8 cellular contexts compared by ENCODE assay signal in genomic region chr7:100706672-100707311, GRCh38. TPM values are rescaled to one million over a fixed set of nuclear protein-coding genes. Genes with fewer than 3 reads are reported as not detected.
DNase-seq lines count a peak whose midpoint lies in the region; ATAC-seq and TF ChIP-seq lines count a peak whose summit lies in the region.

No MANE protein-coding gene starts in this region.

- TF ChIP-seq CTCF in Calu3 (IDR thresholded peaks at IDR 0.05; ENCODE audit: unreplicated experiment) (no peak), PC-3 (conservative IDR thresholded peaks at IDR 0.05; ENCODE audit: low read depth, low read length) (no peak), osteocyte (IDR thresholded peaks at IDR 0.05) (no peak)

- DNase-seq in Calu3 (no peak), PC-3 (no peak), osteocyte (ENCODE audit: extremely low spot score, unreplicated experiment) (no peak), DMS114 treated with DMSO at 0.1 percent for 48 hours (lab: John Stamatoyannopoulos, UW; ENCODE audit: unreplicated experiment) (no peak), A172 (ENCODE audit: low spot score) (no peak)
- no peak for DNase-seq in activated CD4-positive, CD25-positive, alpha-beta regulatory T cell (lab: John Stamatoyannopoulos, UW)

- H3K9me3 Mint-ChIP-seq in Calu3 (ENCODE audit: low read depth, unreplicated experiment) (no peaks in the 10 kb centered on the region), osteocyte (ENCODE audit: unreplicated experiment) (no peaks in the 10 kb centered on the region)

- H4K20me1 ChIP-seq in PC-3 (ENCODE audit: low read length), result peaks cover 6% of the 10 kb centered on the region

- 18 to 24% methylated on average over 34 of the region's 34 CpGs for WGBS in esophagus, 2 donors

- H3K9me3 ChIP-seq in PC-3 (ENCODE audit: low read length) (no peaks in the 10 kb centered on the region), esophagus (ENCODE audit: control insufficient read depth in 2 of 2, insufficient read depth in 1 of 2, low read depth in 1 of 2, low read length in 1 of 2) (no peaks in the 10 kb centered on the region)

- H3K36me3 ChIP-seq in PC-3 (ENCODE audit: low read depth, low read length) (no peaks in the 10 kb centered on the region), esophagus (ENCODE audit: control insufficient read depth in 2 of 2, insufficient read depth in 2 of 2, low read length in 1 of 2) (peaks cover 2 to 4% of the 10 kb centered on the region in 2 donors)

- H3K4me1 ChIP-seq in PC-3 (ENCODE audit: insufficient read depth, low read length) (peaks cover 9% of the 10 kb centered on the region), esophagus (ENCODE audit: control insufficient read depth in 2 of 2, insufficient read depth in 2 of 2, low read length in 1 of 2) (peaks cover 4 to 12% of the 10 kb centered on the region in 2 donors)

- POLR2A ChIA-PET in PC-3 (lab: Charles Lee; ENCODE audit: unreplicated experiment), result interaction anchor here (0.6 kb wide), 1 partner anchor 686 kb away, joined by 4 read pairs; no protein-coding TSS in a partner anchor

- H3K4me1 Mint-ChIP-seq in Calu3 (ENCODE audit: low read depth, unreplicated experiment) (no peaks in the 10 kb centered on the region), osteocyte (ENCODE audit: unreplicated experiment) (peaks cover 16% of the 10 kb centered on the region)

- no peaks in the 10 kb centered on the region for H3F3A ChIP-seq in PC-3 (ENCODE audit: low read length, unreplicated experiment)

- H3K9me2 ChIP-seq in PC-3 (replicated peaks; ENCODE audit: low read length), result no peaks in the 10 kb centered on the region

- H3K4me3 ChIP-seq in PC-3 (ENCODE audit: low read length) (peak overlapping the region; percentile 96), esophagus (ENCODE audit: low read depth in 1 of 2, low read length in 2 of 2) (peak overlapping the region; percentile 55 to 92)

- H3K27ac ChIP-seq in PC-3 (ENCODE audit: low read length), result no peak overlapping the region
- peak overlapping the region in 1 of 2 donors; percentile 80 for H3K27ac ChIP-seq in esophagus (ENCODE audit: low read depth in 2 of 2, low read length in 1 of 2)

- no peak overlapping the region; the same call in 1 of the 2 replicates for H2AFZ ChIP-seq in PC-3 (ENCODE audit: low read length)

- peak overlapping the region; percentile 80 for H3K27ac Mint-ChIP-seq in Calu3 (ENCODE audit: unreplicated experiment)
- peak overlapping the region; percentile 83 for H3K27ac Mint-ChIP-seq in osteocyte (ENCODE audit: unreplicated experiment)

- peaks cover 27% of the 10 kb centered on the region for H3K79me2 ChIP-seq in PC-3 (ENCODE audit: low read length)

- peak overlapping the region; percentile 99 for H3K9ac ChIP-seq in PC-3 (ENCODE audit: low read length)

- H3K4me2 ChIP-seq in PC-3 (ENCODE audit: low read length), result peak overlapping the region; percentile 96

- ATAC-seq in PC-3 (no peak), GM21737 (IDR thresholded peaks at IDR 0.05; ENCODE audit: unreplicated experiment) (no peak)

- CTCF ChIA-PET in Calu3 (lab: Charles Lee) (interaction anchor here (1.0 kb wide), 1 partner anchor 10 kb away, joined by 3 read pairs; no protein-coding TSS in a partner anchor), PC-3 (lab: Charles Lee) (interaction anchor here (0.6 kb wide), 1 partner anchor 16 kb away, joined by 8 read pairs; no protein-coding TSS in a partner anchor)

- H3K4me3 Mint-ChIP-seq in Calu3 (ENCODE audit: low read depth, unreplicated experiment) (peak overlapping the region; percentile 95), osteocyte (ENCODE audit: unreplicated experiment) (peak overlapping the region; percentile 96)

- peaks cover under 1% of the 10 kb centered on the region for H3K27me3 Mint-ChIP-seq in Calu3 (ENCODE audit: unreplicated experiment)
- no peaks in the 10 kb centered on the region for H3K27me3 Mint-ChIP-seq in osteocyte (ENCODE audit: unreplicated experiment)

- no peaks in the 10 kb centered on the region for H3K27me3 ChIP-seq in PC-3 (ENCODE audit: low read length)
- H3K27me3 ChIP-seq in esophagus (ENCODE audit: control insufficient read depth in 1 of 2, insufficient read depth in 2 of 2, low read length in 2 of 2), result no peaks in the 10 kb centered on the region

- BruUV-seq in Calu3 (replicated peaks; lab: Mats Ljungman, UMichigan) (no TSS peak), PC-3 (replicated peaks; lab: Mats Ljungman, UMichigan) (no TSS peak)

- intact Hi-C loops in Calu3 (cut with micrococcal nuclease; ENCODE audit: unreplicated experiment) (loop anchor here (1.0 kb wide), 1 partner anchor 146 kb away; the partner anchor contains the start of gene SLC12A9), PC-3 (cut with micrococcal nuclease) (loop anchor here (5.0 kb wide), 1 partner anchor 121 kb away; the partner anchor contains the start of gene EPHB4)

- peaks cover 25% of the 10 kb centered on the region for H3K36me3 Mint-ChIP-seq in Calu3 (ENCODE audit: insufficient read depth, unreplicated experiment)
- H3K36me3 Mint-ChIP-seq in osteocyte (ENCODE audit: unreplicated experiment), result peaks cover 1% of the 10 kb centered on the region

RNA-seq across cellular contexts. Expression of gene POP7, which starts 0.9 kb away (rescaled TPM):
- total RNA-seq in Calu3 (2022) (28.2 and 31.9 TPM in 2 replicates), PC-3 (2014; rRNA removed) (151 and 154 TPM in 2 replicates), osteocyte (19.3 and 26.3 TPM in 2 replicates)
- polyA plus RNA-seq in esophagus, result 10 to 100 TPM; 29.4 to 42.1 TPM
- 76.9 and 110 TPM in 2 replicates for total RNA-seq in A172 (2014; rRNA removed; shearing (Covaris generic))

RNA-seq across cellular contexts. Expression of gene GIGYF1, which starts 12.7 kb away (rescaled TPM):
- total RNA-seq in Calu3 (2022), result 29.5 and 30.8 TPM in 2 replicates
- 25.9 and 26.6 TPM in 2 replicates for total RNA-seq in PC-3 (2014; rRNA removed)
- 10 to 100 TPM; 11.1 to 28.1 TPM for polyA plus RNA-seq in esophagus
- 56.3 and 64.6 TPM in 2 replicates for total RNA-seq in osteocyte
- 12.5 and 16.6 TPM in 2 replicates for total RNA-seq in A172 (2014; rRNA removed; shearing (Covaris generic))

RNA-seq across cellular contexts. Expression of gene EPO, which starts 13.5 kb away (rescaled TPM):
- total RNA-seq in Calu3 (2022) (not detected in 2 replicates), PC-3 (2014; rRNA removed) (not detected in 2 replicates), osteocyte (not detected in 2 replicates)
- polyA plus RNA-seq in esophagus, result under 1 TPM in 1 of 2 donors, not detected in 1; 0.04 TPM
- not detected in 2 replicates for total RNA-seq in A172 (2014; rRNA removed; shearing (Covaris generic))

RNA-seq across cellular contexts. Expression of gene ZAN, which starts 26.6 kb away (rescaled TPM):
- total RNA-seq in Calu3 (2022) (not detected in 2 replicates), PC-3 (2014; rRNA removed) (not detected in 2 replicates), osteocyte (not detected in 2 replicates)
- under 1 TPM in 1 of 2 donors, not detected in 1; under 0.01 TPM for polyA plus RNA-seq in esophagus
- total RNA-seq in A172 (2014; rRNA removed; shearing (Covaris generic)), result not detected in 2 replicates

RNA-seq across cellular contexts. Expression of gene GNB2, which starts 33.3 kb away (rescaled TPM):
- 129 and 134 TPM in 2 replicates for total RNA-seq in Calu3 (2022)
- 164 and 227 TPM in 2 replicates for total RNA-seq in PC-3 (2014; rRNA removed)
- 100 to 1,000 TPM; 147 to 284 TPM for polyA plus RNA-seq in esophagus
- total RNA-seq in osteocyte, result 229 and 251 TPM in 2 replicates
- total RNA-seq in A172 (2014; rRNA removed; shearing (Covaris generic)), result 94.3 and 104 TPM in 2 replicates
